In genomic region chr7:105149827-105150226, GRCh38 we compare ENCODE assay signal across 15 cellular contexts.
DNase-seq lines count a peak whose midpoint lies in the region; ATAC-seq and TF ChIP-seq lines count a peak whose summit lies in the region.
"Had no signal": no experiment of that assay in that cellular context is flagged by ENCODE, and none has a peak within 500 bp of the region (broad histone marks: within the 10 kb centered on the region; RNA-seq: fewer than 3 reads in every experiment).

No MANE protein-coding gene starts in this region.

- H3K4me1 ChIP-seq in mammary epithelial cell (ENCODE audit: insufficient read depth, low read length): peaks cover 10% of the 10 kb centered on the region
- peaks cover 11% of the 10 kb centered on the region for H3K4me1 ChIP-seq in osteoblast (ENCODE audit: insufficient read depth, low read length)
- peaks cover 0 to 7% of the 10 kb centered on the region in 2 donors for H3K4me1 ChIP-seq in gastrocnemius medialis
- H3K4me1 ChIP-seq: thyroid gland had no signal

- H3K36me3 ChIP-seq in mammary epithelial cell (ENCODE audit: insufficient read depth, low read length): peaks cover 4% of the 10 kb centered on the region
- H3K36me3 ChIP-seq in osteoblast (ENCODE audit: insufficient read depth, low read length): no peaks in the 10 kb centered on the region
- no peaks in the 10 kb centered on the region for H3K36me3 ChIP-seq in gastrocnemius medialis
- H3K36me3 ChIP-seq: thyroid gland had no signal

- dilution Hi-C loops in mammary epithelial cell (cut with HindIII; ENCODE audit: low sequenced_read_pairs): loop anchor here (5.0 kb wide), 1 partner anchor 33 kb away; no protein-coding TSS in a partner anchor

- TF ChIP-seq CTCF in mammary epithelial cell (conservative IDR thresholded peaks at IDR 0.05 in 1 of 2, IDR thresholded peaks at IDR 0.05 in 1 of 2; ENCODE audit: extremely low read depth in 1 of 2, insufficient read depth in 1 of 2, low read depth in 1 of 2, low read length in 2 of 2) (no peak), osteoblast (IDR thresholded peaks at IDR 0.05; ENCODE audit: extremely low read depth, low read depth, low read length) (no peak), gastrocnemius medialis (IDR thresholded peaks at IDR 0.05 in 4 of 5, conservative IDR thresholded peaks at IDR 0.05 in 1 of 5) (no peak)
- TF ChIP-seq CTCF in CD4-positive, alpha-beta T cell (IDR thresholded peaks at IDR 0.05): no peak

- peaks cover 4% of the 10 kb centered on the region for H3K4me1 Mint-ChIP-seq in CD4-positive, alpha-beta T cell (ENCODE audit: low read depth)

- H3K4me3 ChIP-seq in mammary epithelial cell (replicated peaks in 1 of 3; ENCODE audit: insufficient read depth in 1 of 3, low read depth in 2 of 3, low read length in 3 of 3) (no peak overlapping the region), osteoblast (ENCODE audit: insufficient read depth, low read length) (no peak overlapping the region), gastrocnemius medialis (no peak overlapping the region)
- H3K4me3 ChIP-seq: thyroid gland had no signal

- POLR2A ChIA-PET in CD4-positive, alpha-beta T cell (lab: Charles Lee): no interaction called here

- H3K9me3 ChIP-seq in mammary epithelial cell (replicated peaks; ENCODE audit: insufficient read depth, low read length) (no peaks in the 10 kb centered on the region), osteoblast (ENCODE audit: low read depth, low read length) (no peaks in the 10 kb centered on the region), gastrocnemius medialis (no peaks in the 10 kb centered on the region)
- no peaks in the 10 kb centered on the region for H3K9me3 ChIP-seq in CD4-positive, alpha-beta T cell (ENCODE audit: control insufficient read depth, low read length)
- H3K9me3 ChIP-seq: thyroid gland had no signal

- H3K79me2 ChIP-seq in mammary epithelial cell (ENCODE audit: insufficient read depth, low read length) (peaks cover 16% of the 10 kb centered on the region), osteoblast (ENCODE audit: insufficient read depth, low read length) (peaks cover 8% of the 10 kb centered on the region)

- CTCF ChIA-PET in mammary epithelial cell (lab: Charles Lee; ENCODE audit: low non-redundant PET): no interaction called here
- CTCF ChIA-PET in CD4-positive, alpha-beta T cell (lab: Charles Lee): no interaction called here

- 42% methylated on average over 3 of the region's 3 CpGs for WGBS in mammary epithelial cell (ENCODE audit: low coverage, missing lambda C conversion rate)

- H2AFZ ChIP-seq in mammary epithelial cell (ENCODE audit: low read depth, low read length) (no peak overlapping the region), osteoblast (ENCODE audit: low read length) (no peak overlapping the region)

- no peaks in the 10 kb centered on the region for H3K27me3 Mint-ChIP-seq in CD4-positive, alpha-beta T cell

- H3K4me2 ChIP-seq in mammary epithelial cell (ENCODE audit: insufficient read depth, low read depth, low read length): peak overlapping the region; percentile 45
- no peak overlapping the region for H3K4me2 ChIP-seq in osteoblast (ENCODE audit: insufficient read depth, low read length)

- no peaks in the 10 kb centered on the region for H4K20me1 ChIP-seq in mammary epithelial cell (ENCODE audit: insufficient read depth, low read length)
- H4K20me1 ChIP-seq in osteoblast (ENCODE audit: insufficient read depth, low read length): peaks cover 13% of the 10 kb centered on the region

- in situ Hi-C loops in mammary epithelial cell (cut with MboI; ENCODE audit: low sequenced_read_pairs in 2 of 2): loop anchor here in 1 of 2 donors (25.0 kb wide), 1 partner anchor 187 kb away; no protein-coding TSS in a partner anchor
- in situ Hi-C loops in gastrocnemius medialis (cut with MboI; ENCODE audit: low sequenced_read_pairs in 4 of 4): no loop called here

- no peaks in the 10 kb centered on the region for H3K9me3 Mint-ChIP-seq in CD4-positive, alpha-beta T cell
- H3K9me3 Mint-ChIP-seq: nephron progenitor cell; T-helper 2 cell treated with Interferon-gamma antibody and Interleukin-4, amounts not matched to agents 5 μg/mL and 100 μg/mL, for 36 hours had no signal

- H3K27ac ChIP-seq in mammary epithelial cell (ENCODE audit: insufficient read depth, low read depth, low read length) (peak overlapping the region; percentile 30), osteoblast (ENCODE audit: low read depth, low read length) (peak overlapping the region; percentile 21), gastrocnemius medialis (no peak overlapping the region)
- H3K27ac ChIP-seq in CD4-positive, alpha-beta T cell (ENCODE audit: low read depth, low read length): no peak overlapping the region
- H3K27ac ChIP-seq: thyroid gland had no signal

- H3K9ac ChIP-seq in mammary epithelial cell (ENCODE audit: insufficient read depth, low read length): no peak overlapping the region

- H3K4me3 Mint-ChIP-seq in CD4-positive, alpha-beta T cell: no peak overlapping the region
- H3K4me3 Mint-ChIP-seq: nephron progenitor cell; T-helper 2 cell treated with Interferon-gamma antibody and Interleukin-4, amounts not matched to agents 5 μg/mL and 100 μg/mL, for 36 hours had no signal

- H3K27me3 ChIP-seq in mammary epithelial cell (ENCODE audit: insufficient read depth, low read length) (no peaks in the 10 kb centered on the region), osteoblast (ENCODE audit: insufficient read depth, low read length) (no peaks in the 10 kb centered on the region), gastrocnemius medialis (no peaks in the 10 kb centered on the region)
- H3K27me3 ChIP-seq in CD4-positive, alpha-beta T cell (ENCODE audit: control insufficient read depth, insufficient read depth, low read length): no peaks in the 10 kb centered on the region
- H3K27me3 ChIP-seq: thyroid gland had no signal

- H3K27ac Mint-ChIP-seq in CD4-positive, alpha-beta T cell: no peak overlapping the region
- H3K27ac Mint-ChIP-seq: T-helper 2 cell treated with Interferon-gamma antibody and Interleukin-4, amounts not matched to agents 5 μg/mL and 100 μg/mL, for 36 hours had no signal

- ATAC-seq in CD4-positive, alpha-beta T cell (ENCODE audit: poor library complexity): no peak
- ATAC-seq in gastrocnemius medialis: no peak
- ATAC-seq: sciatic nerve had no signal

- H3K36me3 Mint-ChIP-seq in CD4-positive, alpha-beta T cell (ENCODE audit: low read depth): peaks cover 44% of the 10 kb centered on the region

- no TSS peak for BruUV-seq in mammary epithelial cell (replicated peaks; lab: Mats Ljungman, UMichigan)

- no peak for TF ChIP-seq POLR2A in gastrocnemius medialis (IDR thresholded peaks at IDR 0.05)

- intact Hi-C loops in mammary epithelial cell (cut with micrococcal nuclease): loop anchor here (5.0 kb wide), 1 partner anchor 117 kb away; no protein-coding TSS in a partner anchor
- intact Hi-C loops in CD4-positive, alpha-beta T cell (cut with DNase I, micrococcal nuclease): loop anchor here (5.0 kb wide), 2 partner anchors 187 to 337 kb away; no protein-coding TSS in a partner anchor
- intact Hi-C loops in gastrocnemius medialis (cut with DNase I; ENCODE audit: low total_unique reads): loop anchor here (10.0 kb wide), 1 partner anchor 185 kb away; no protein-coding TSS in a partner anchor

- DNase-seq in GM03348 (ENCODE audit: low spot score) (peak; percentile 66), LoVo (ENCODE audit: low spot score) (peak; percentile 33), mammary epithelial cell (peak; percentile 79), osteoblast (ENCODE audit: insufficient read length, low spot score, missing footprints) (peak; percentile 47), gastrocnemius medialis (no peak)
- no peak for DNase-seq in CD4-positive, alpha-beta T cell
- no peak for DNase-seq in activated effector memory CD4-positive, alpha-beta T cell treated with Interleukin-2 at 50 U/mL for 16 hours
- DNase-seq: activated CD8-positive, alpha-beta memory T cell treated with anti-CD3 and anti-CD28 coated beads for 24 hours; activated naive CD4-positive, alpha-beta T cell treated with anti-CD3 and anti-CD28 coated beads, Interleukin-2, amount 50 U/mL, for 16 hours; foreskin melanocyte; Kasumi-1; nephron progenitor cell; thyroid gland had no signal

Comparison
In these comparisons a context has a peak if more than half of its experiments do, and no peak if none do; other contexts are left out.
1. DNase-seq: peak in GM03348 (single experiment), LoVo (single experiment), mammary epithelial cell (single experiment) and osteoblast (single experiment); none in CD4-positive, alpha-beta T cell (0 of 10), gastrocnemius medialis (0 of 2) and activated effector memory CD4-positive, alpha-beta T cell treated with Interleukin-2 at 50 U/mL for 16 hours (single experiment).
2. H3K27ac ChIP-seq: peak in mammary epithelial cell (single experiment) and osteoblast (single experiment); none in CD4-positive, alpha-beta T cell (single experiment) and gastrocnemius medialis (0 of 4).